Comparison of ENCODE assay signal across 9 cellular contexts in genomic region chr5:131379723-131380122, GRCh38.
DNase-seq lines count a peak whose midpoint lies in the region; ATAC-seq and TF ChIP-seq lines count a peak whose summit lies in the region.
"Had no signal": no experiment of that assay in that cellular context is flagged by ENCODE, and none has a peak within 500 bp of the region (broad histone marks: within the 10 kb centered on the region; RNA-seq: fewer than 3 reads in every experiment).

No MANE protein-coding gene starts in this region.

- TF ChIP-seq POLR2A in Peyer's patch (IDR thresholded peaks at IDR 0.05), result no peak

- peak overlapping the region; percentile 57 for H3K4me2 ChIP-seq in DOHH2 (ENCODE audit: low read length)

- ATAC-seq in HG02571 (IDR thresholded peaks at IDR 0.05; ENCODE audit: unreplicated experiment), result peak; percentile 39

- TF ChIP-seq CTCF in DOHH2 (IDR thresholded peaks at IDR 0.05; ENCODE audit: low read depth, low read length, poor library complexity, severe bottlenecking) (no peak), Peyer's patch (IDR thresholded peaks at IDR 0.05) (no peak), RWPE1 (conservative IDR thresholded peaks at IDR 0.05; ENCODE audit: low read depth) (no peak)

- peak in 2 of 3 donors; percentile 54 to 70 for DNase-seq in Peyer's patch
- DNase-seq in lung microvascular endothelial cell (ENCODE audit: low read depth in 2 of 2), result peak; percentile 97 to 98
- peak; percentile 61 for DNase-seq in stimulated activated naive CD4-positive, alpha-beta T cell treated with Interleukin-2 at 50 U/mL for 16 hours (lab: John Stamatoyannopoulos, UW)
- no peak for DNase-seq in RWPE1 (ENCODE audit: low spot score)
- no peak for DNase-seq in NCI-H748 (lab: John Stamatoyannopoulos, UW; ENCODE audit: unreplicated experiment)

- no peaks in the 10 kb centered on the region for H3K27me3 Mint-ChIP-seq in activated naive CD4-positive, alpha-beta T cell treated with anti-CD3 and anti-CD28 coated beads, Interleukin-2, amount 50 U/mL, for 24 hours

- no peaks in the 10 kb centered on the region for H4K20me1 ChIP-seq in DOHH2 (ENCODE audit: control insufficient read depth, insufficient read depth, low read depth, low read length)

- H3K27ac ChIP-seq in DOHH2 (ENCODE audit: low read depth, low read length) (peak overlapping the region; percentile 72), Peyer's patch (peak overlapping the region; percentile 72 to 85 (median 76)), RWPE1 (no peak overlapping the region)

- H3K27me3 ChIP-seq in DOHH2 (ENCODE audit: control insufficient read depth, low read length) (no peaks in the 10 kb centered on the region), Peyer's patch (no peaks in the 10 kb centered on the region)

- H3K4me1 ChIP-seq in DOHH2 (ENCODE audit: control insufficient read depth, low read length), result peaks cover 76% of the 10 kb centered on the region
- peaks cover 0 to 52% (median 18%) of the 10 kb centered on the region in 4 donors for H3K4me1 ChIP-seq in Peyer's patch

- peaks cover 5% of the 10 kb centered on the region for H3K9me3 Mint-ChIP-seq in activated naive CD4-positive, alpha-beta T cell treated with anti-CD3 and anti-CD28 coated beads, Interleukin-2, amount 50 U/mL, for 24 hours
- H3K9me3 Mint-ChIP-seq: neural crest cell had no signal

- peaks cover 2% of the 10 kb centered on the region; the same call in 1 of the 2 replicates for H3K36me3 ChIP-seq in DOHH2 (ENCODE audit: control insufficient read depth, low read length)
- H3K36me3 ChIP-seq in Peyer's patch, result no peaks in the 10 kb centered on the region

- no peaks in the 10 kb centered on the region for H3K9me2 ChIP-seq in DOHH2 (replicated peaks; ENCODE audit: control insufficient read depth, low read length)

- peak overlapping the region; percentile 100 for H3K27ac Mint-ChIP-seq in activated naive CD4-positive, alpha-beta T cell treated with anti-CD3 and anti-CD28 coated beads, Interleukin-2, amount 50 U/mL, for 24 hours

- POLR2A ChIA-PET in RWPE1 (lab: Yijun Ruan, JAX; ENCODE audit: low non-redundant PET), result no interaction called here

- H3K4me1 Mint-ChIP-seq in activated naive CD4-positive, alpha-beta T cell treated with anti-CD3 and anti-CD28 coated beads, Interleukin-2, amount 50 U/mL, for 24 hours, result peaks cover 93% of the 10 kb centered on the region

- peaks cover 65% of the 10 kb centered on the region for H3K79me2 ChIP-seq in DOHH2 (ENCODE audit: control insufficient read depth, low read length)

- peak overlapping the region; percentile 55 for H3K4me3 Mint-ChIP-seq in activated naive CD4-positive, alpha-beta T cell treated with anti-CD3 and anti-CD28 coated beads, Interleukin-2, amount 50 U/mL, for 24 hours
- H3K4me3 Mint-ChIP-seq: neural crest cell had no signal

- H3K36me3 Mint-ChIP-seq in activated naive CD4-positive, alpha-beta T cell treated with anti-CD3 and anti-CD28 coated beads, Interleukin-2, amount 50 U/mL, for 24 hours, result peaks cover 17% of the 10 kb centered on the region

- CTCF ChIA-PET in RWPE1 (lab: Yijun Ruan, JAX), result no interaction called here

- H3K9me3 ChIP-seq in DOHH2 (ENCODE audit: control insufficient read depth, insufficient read depth, low read length) (no peaks in the 10 kb centered on the region), Peyer's patch (no peaks in the 10 kb centered on the region)

- H3F3A ChIP-seq in DOHH2 (ENCODE audit: control insufficient read depth, insufficient read depth), result peaks cover 25% of the 10 kb centered on the region

- H3K4me3 ChIP-seq in DOHH2 (ENCODE audit: low read length), result peak overlapping the region; percentile 57
- no peak overlapping the region for H3K4me3 ChIP-seq in Peyer's patch

Comparison
In these comparisons a context has a peak if more than half of its experiments do, and no peak if none do; other contexts are left out.
1. DNase-seq: peak in Peyer's patch (2 of 3), lung microvascular endothelial cell (2 of 2) and stimulated activated naive CD4-positive, alpha-beta T cell treated with Interleukin-2 at 50 U/mL for 16 hours (single experiment); none in RWPE1 (single experiment) and NCI-H748 (single experiment).